Comparison of ENCODE assay signal across 2 cellular contexts in genomic region chr3:180888992-180889560, GRCh38.
TF ChIP-seq lines count a peak whose summit lies in the region.

No MANE protein-coding gene starts in this region.

TF ChIP-seq in HEK293, 187 proteins besides CTCF, POLR2A, EP300 and RAD21 (continued from another document):
- no peak for TF ChIP-seq HIC1 (tag by site-specific recombination; IDR thresholded peaks at IDR 0.05)
- no peak for TF ChIP-seq ZNF843 (tag by site-specific recombination; IDR thresholded peaks at IDR 0.05)
- TF ChIP-seq SETDB1 (IDR thresholded peaks at IDR 0.05; ENCODE audit: insufficient read length, low read length) = peak; percentile 98
TF ChIP-seq in HEK293: peak in this region for 1.

TF ChIP-seq in K562, 482 proteins besides CTCF, POLR2A, EP300 and RAD21 (continued from another document):
- peak; percentile 94 for TF ChIP-seq ZNF280A (IDR thresholded peaks at IDR 0.05; ENCODE audit: low read depth, partially characterized antibody)
- peak; percentile 75; the same call in 1 of the 2 replicates for TF ChIP-seq CBX1 (IDR thresholded peaks at IDR 0.05; ENCODE audit: low read depth)
- TF ChIP-seq TRIM28 (IDR thresholded peaks at IDR 0.05) = peak; percentile 92
- peak; percentile 91 for TF ChIP-seq CBX5 (IDR thresholded peaks at IDR 0.05; ENCODE audit: borderline replicate concordance, low read depth)
- TF ChIP-seq VEZF1 (CRISPR knock-in tag; IDR thresholded peaks at IDR 0.05) = no peak
- peak; percentile 80; the same call in 1 of the 2 replicates for TF ChIP-seq ZNF561 (CRISPR knock-in tag; conservative IDR thresholded peaks at IDR 0.05)
- peak in 1 of 2 experiments; percentile 95; a peak in 2 of 3 replicates for TF ChIP-seq CBX3 (IDR thresholded peaks at IDR 0.05; ENCODE audit: borderline replicate concordance in 1 of 2, low read length in 2 of 2)
